ENCODE assay signal across 9 cellular contexts in the genomic region with DNA sequence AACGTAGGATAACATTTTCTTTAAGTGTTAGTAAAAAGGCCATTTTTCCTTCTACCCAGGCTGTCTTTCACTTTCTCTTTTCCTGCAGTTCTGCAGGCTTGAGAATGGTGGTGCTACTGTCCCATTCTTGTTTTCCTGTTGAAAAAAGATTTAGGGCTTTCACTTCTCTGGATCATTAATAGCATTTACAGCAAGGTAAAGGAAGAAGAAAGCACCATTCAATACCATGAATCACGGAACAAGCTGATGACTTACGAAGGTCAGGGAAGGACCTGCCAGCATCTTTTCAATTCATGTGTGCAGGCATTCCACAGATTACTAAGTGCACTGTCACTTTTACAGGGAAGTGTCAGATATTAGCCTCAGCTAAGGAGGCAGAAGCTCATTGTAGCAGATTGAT.
DNase-seq lines count a peak whose midpoint lies in the region; ATAC-seq and TF ChIP-seq lines count a peak whose summit lies in the region.
"Had no signal": no experiment of that assay in that cellular context is flagged by ENCODE, and none has a peak within 500 bp of the region (broad histone marks: within the 10 kb centered on the region; RNA-seq: fewer than 3 reads in every experiment).

No MANE protein-coding gene starts in this region.

- CTCF ChIA-PET in Panc1 (lab: Charles Lee): no interaction called here

- H3K4me1 ChIP-seq in Panc1 (ENCODE audit: control insufficient read depth, insufficient read depth, low read length): no peaks in the 10 kb centered on the region
- no peaks in the 10 kb centered on the region for H3K4me1 ChIP-seq in foreskin keratinocyte
- peaks cover 15% of the 10 kb centered on the region for H3K4me1 ChIP-seq in rectal smooth muscle tissue (ENCODE audit: control insufficient read depth, insufficient read depth, low read length)
- peaks cover 0 to 18% (median 11%) of the 10 kb centered on the region in 3 donors for H3K4me1 ChIP-seq in esophagus squamous epithelium
- H3K4me1 ChIP-seq: pancreas had no signal

- H3K27ac ChIP-seq in Panc1 (ENCODE audit: low read length) (no peak overlapping the region), foreskin keratinocyte (no peak overlapping the region), rectal smooth muscle tissue (ENCODE audit: low read depth, low read length) (no peak overlapping the region), esophagus squamous epithelium (peak overlapping the region in 2 of 4 donors; percentile 14 to 62)
- H3K27ac ChIP-seq: pancreas had no signal

- no peak for TF ChIP-seq POLR2A in esophagus squamous epithelium (IDR thresholded peaks at IDR 0.05)

- no peak overlapping the region for H3K4me3 ChIP-seq in Panc1 (ENCODE audit: low read depth in 2 of 2, low read length in 2 of 2)
- peak overlapping the region; percentile 1 for H3K4me3 ChIP-seq in rectal smooth muscle tissue (ENCODE audit: low read length)
- peak overlapping the region in 1 of 4 donors; percentile 19 for H3K4me3 ChIP-seq in esophagus squamous epithelium
- H3K4me3 ChIP-seq: pancreas had no signal

- intact Hi-C loops in Panc1 (cut with micrococcal nuclease; ENCODE audit: unreplicated experiment): no loop called here
- intact Hi-C loops in esophagus squamous epithelium (cut with DNase I): no loop called here

- no TSS peak for BruUV-seq in Panc1 (replicated peaks; lab: Mats Ljungman, UMichigan)

- POLR2A ChIA-PET in Panc1 (lab: Charles Lee): no interaction called here

- DNase-seq in G401 (ENCODE audit: low spot score) (peak; percentile 6), Panc1 (ENCODE audit: low read depth, low spot score) (no peak), foreskin keratinocyte (peak; percentile 30 to 61), NCI-H187 treated with DMSO at 0.1 percent for 48 hours (lab: John Stamatoyannopoulos, UW) (no peak), GM13977 (ENCODE audit: low spot score) (no peak), esophagus squamous epithelium (lab: John Stamatoyannopoulos, UW) (no peak)
- DNase-seq: pancreas had no signal

- no peak overlapping the region for H3K9ac ChIP-seq in rectal smooth muscle tissue (ENCODE audit: low read length)

- in situ Hi-C loops in G401 (cut with HindIII; ENCODE audit: low sequenced_read_pairs): no loop called here
- in situ Hi-C loops in Panc1 (cut with HindIII; ENCODE audit: low pct_unique_long_range_greater_than_20kb, low sequenced_read_pairs): no loop called here
- in situ Hi-C loops in GM13977 (cut with MboI; ENCODE audit: low pct_unique_long_range_greater_than_20kb, low sequenced_read_pairs, unreplicated experiment): no loop called here

- WGBS in esophagus squamous epithelium, 2 donors: 6 to 12% methylated on average over 3 of the region's 3 CpGs

- H3K36me3 ChIP-seq in Panc1 (ENCODE audit: control insufficient read depth, insufficient read depth, low read length) (no peaks in the 10 kb centered on the region), rectal smooth muscle tissue (ENCODE audit: control insufficient read depth, insufficient read depth, low read length) (no peaks in the 10 kb centered on the region), esophagus squamous epithelium (no peaks in the 10 kb centered on the region)
- H3K36me3 ChIP-seq: pancreas had no signal

- TF ChIP-seq CTCF in Panc1 (IDR thresholded peaks at IDR 0.05) (peak; percentile 32; the same call in 1 of the 2 replicates), foreskin keratinocyte (conservative IDR thresholded peaks at IDR 0.05) (peak; percentile 61), GM13977 (IDR thresholded peaks at IDR 0.05; ENCODE audit: extremely low read depth, insufficient read depth, missing control alignments) (no peak), esophagus squamous epithelium (IDR thresholded peaks at IDR 0.05) (peak in 3 of 6 experiments; percentile 12 to 14 (median 13))

- H3K27me3 ChIP-seq in Panc1 (ENCODE audit: control insufficient read depth, insufficient read depth, low read length) (no peaks in the 10 kb centered on the region), foreskin keratinocyte (peaks cover 3% of the 10 kb centered on the region), rectal smooth muscle tissue (ENCODE audit: control insufficient read depth, insufficient read depth, low read length) (no peaks in the 10 kb centered on the region), esophagus squamous epithelium (no peaks in the 10 kb centered on the region)
- H3K27me3 ChIP-seq: pancreas had no signal

- ATAC-seq in Panc1: no peak
- peak; percentile 83 for ATAC-seq in foreskin keratinocyte
- no peak for ATAC-seq in HG02610 (IDR thresholded peaks at IDR 0.05; ENCODE audit: unreplicated experiment)

- H3K9me3 ChIP-seq in Panc1 (ENCODE audit: control insufficient read depth, insufficient read depth, low read depth, low read length) (no peaks in the 10 kb centered on the region), esophagus squamous epithelium (no peaks in the 10 kb centered on the region)
- H3K9me3 ChIP-seq: pancreas had no signal

Comparison
In these comparisons a context has a peak if more than half of its experiments do, and no peak if none do; other contexts are left out.
1. DNase-seq: peak in G401 (single experiment) and foreskin keratinocyte (2 of 2); none in Panc1 (single experiment), NCI-H187 treated with DMSO at 0.1 percent for 48 hours (single experiment), GM13977 (single experiment) and esophagus squamous epithelium (single experiment).